8 cellular contexts compared by ENCODE assay signal in the genomic region with DNA sequence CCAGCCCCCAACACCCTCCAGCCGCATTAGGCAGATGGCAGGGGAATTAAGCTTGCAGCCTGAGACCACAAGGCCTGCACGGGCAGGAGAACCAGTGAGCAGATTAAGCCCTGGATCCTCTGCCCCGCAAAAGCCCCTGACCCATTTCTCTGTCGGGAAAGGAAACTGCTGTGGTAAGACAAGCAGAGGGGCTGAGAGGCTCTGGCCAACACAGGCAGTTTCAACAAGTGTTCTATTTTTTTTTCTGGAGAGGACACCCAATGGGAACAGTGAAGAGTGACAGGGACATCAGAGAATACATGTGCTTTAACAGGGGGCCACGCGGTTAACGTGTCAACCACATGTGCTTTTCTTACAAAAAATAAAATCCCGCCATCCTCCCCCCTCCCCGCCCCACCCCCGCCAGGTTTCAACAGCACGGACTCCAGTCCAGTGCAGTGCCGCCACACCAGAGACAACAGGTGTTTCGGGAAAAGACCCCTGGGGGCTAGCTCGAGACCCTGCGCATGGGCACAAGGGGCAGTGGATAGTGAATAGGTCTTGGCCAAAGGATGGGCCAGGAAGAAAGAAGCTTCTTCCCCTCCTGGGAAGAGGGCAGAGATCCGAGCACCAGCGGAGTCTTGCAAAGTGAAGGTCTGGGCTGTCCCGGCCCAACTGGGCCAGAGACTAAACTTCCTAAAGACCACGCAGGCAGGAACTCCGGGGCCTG. TPM values are rescaled to one million over a fixed set of nuclear protein-coding genes. Genes with fewer than 3 reads are reported as not detected.
DNase-seq lines count a peak whose midpoint lies in the region; ATAC-seq and TF ChIP-seq lines count a peak whose summit lies in the region.

No MANE protein-coding gene starts in this region.

- peak overlapping the region; percentile 98 for H3K4me3 ChIP-seq in thymus (ENCODE audit: low read length)

- H3K27ac Mint-ChIP-seq in IgD-negative memory B cell (peak overlapping the region; percentile 82 to 91 (median 89)), endothelial cell (ENCODE audit: unreplicated experiment) (no peak overlapping the region)

- H3K4me3 Mint-ChIP-seq in IgD-negative memory B cell: peak overlapping the region; percentile 93 to 97 (median 94)
- peak overlapping the region; percentile 93 for H3K4me3 Mint-ChIP-seq in endothelial cell (ENCODE audit: unreplicated experiment)

- H3K9me3 Mint-ChIP-seq in IgD-negative memory B cell: no peaks in the 10 kb centered on the region
- H3K9me3 Mint-ChIP-seq in endothelial cell (ENCODE audit: unreplicated experiment): no peaks in the 10 kb centered on the region

- peaks cover 7% of the 10 kb centered on the region for H3K27me3 Mint-ChIP-seq in IgD-negative memory B cell
- peaks cover 5% of the 10 kb centered on the region for H3K27me3 Mint-ChIP-seq in endothelial cell (ENCODE audit: unreplicated experiment)

- peak; percentile 9 to 23 for DNase-seq in activated CD4-positive, alpha-beta T cell treated with anti-CD3 and anti-CD28 coated beads, Interleukin-2, amount 50 U/mL, for 24 hours (ENCODE audit: low read depth in 1 of 2, low spot score in 1 of 2)
- DNase-seq in endothelial cell (ENCODE audit: low spot score) (no peak), myocyte (ENCODE audit: low read depth) (peak; percentile 37), Ammon's horn (ENCODE audit: low spot score) (no peak)

- no peaks in the 10 kb centered on the region for H3K27me3 ChIP-seq in thymus (ENCODE audit: control insufficient read depth, insufficient read depth)

- H3K4me1 Mint-ChIP-seq in IgD-negative memory B cell: peaks cover 26 to 40% (median 34%) of the 10 kb centered on the region in 3 donors
- peaks cover 24% of the 10 kb centered on the region for H3K4me1 Mint-ChIP-seq in endothelial cell (ENCODE audit: unreplicated experiment)

- peak; percentile 15 for ATAC-seq in GM19397 (IDR thresholded peaks at IDR 0.05; ENCODE audit: unreplicated experiment)

- H3K36me3 ChIP-seq in thymus (ENCODE audit: control insufficient read depth, insufficient read depth): peaks cover 9% of the 10 kb centered on the region

- H3K27ac ChIP-seq in C4-2B: peak overlapping the region; percentile 84
- H3K27ac ChIP-seq in thymus (ENCODE audit: low read depth): peak overlapping the region; percentile 92

- H3K4me1 ChIP-seq in thymus (ENCODE audit: control insufficient read depth, insufficient read depth, low read length): peaks cover 38% of the 10 kb centered on the region

- no peaks in the 10 kb centered on the region for H3K36me3 Mint-ChIP-seq in IgD-negative memory B cell
- no peaks in the 10 kb centered on the region for H3K36me3 Mint-ChIP-seq in endothelial cell (ENCODE audit: low read depth, unreplicated experiment)

- no peaks in the 10 kb centered on the region for H3K9me3 ChIP-seq in thymus (ENCODE audit: control insufficient read depth)

- no peak for TF ChIP-seq CTCF in C4-2B (conservative IDR thresholded peaks at IDR 0.05)
- no peak for TF ChIP-seq CTCF in endothelial cell (IDR thresholded peaks at IDR 0.05; ENCODE audit: unreplicated experiment)

- 4% methylated on average over 20 of the region's 20 CpGs for WGBS in thymus

RNA-seq across cellular contexts. Expression of gene FYCO1, which starts 0.8 kb away (rescaled TPM):
- polyA plus RNA-seq in IgD-negative memory B cell (3.3 TPM), thymus (8.1 TPM)
- total RNA-seq in endothelial cell (ENCODE audit: unreplicated experiment) (13.8 TPM), myocyte (35.8 and 37.1 TPM in 2 replicates)
- polyA plus RNA-seq in myocyte (2012): 23.9 TPM

RNA-seq across cellular contexts. Expression of gene XCR1, which starts 32.5 kb away (rescaled TPM):
- polyA plus RNA-seq in IgD-negative memory B cell (not detected), thymus (5.7 TPM)
- total RNA-seq in endothelial cell (ENCODE audit: unreplicated experiment) (not detected), myocyte (not detected in 2 replicates)
- polyA plus RNA-seq in myocyte (2012): not detected

RNA-seq across cellular contexts. Expression of gene CXCR6, which starts 51.6 kb away (rescaled TPM):
- polyA plus RNA-seq in IgD-negative memory B cell (0.69 TPM), thymus (8.5 TPM)
- total RNA-seq in endothelial cell (ENCODE audit: unreplicated experiment) (not detected), myocyte (not detected in 2 replicates)
- 0.37 TPM for polyA plus RNA-seq in myocyte (2012)

Comparison
In these comparisons a context has a peak if more than half of its experiments do, and no peak if none do; other contexts are left out.
1. DNase-seq: peak in activated CD4-positive, alpha-beta T cell treated with anti-CD3 and anti-CD28 coated beads, Interleukin-2, amount 50 U/mL, for 24 hours (2 of 2) and myocyte (single experiment); none in endothelial cell (single experiment) and Ammon's horn (single experiment).